1 cellular context compared by ENCODE assay signal in the genomic region with DNA sequence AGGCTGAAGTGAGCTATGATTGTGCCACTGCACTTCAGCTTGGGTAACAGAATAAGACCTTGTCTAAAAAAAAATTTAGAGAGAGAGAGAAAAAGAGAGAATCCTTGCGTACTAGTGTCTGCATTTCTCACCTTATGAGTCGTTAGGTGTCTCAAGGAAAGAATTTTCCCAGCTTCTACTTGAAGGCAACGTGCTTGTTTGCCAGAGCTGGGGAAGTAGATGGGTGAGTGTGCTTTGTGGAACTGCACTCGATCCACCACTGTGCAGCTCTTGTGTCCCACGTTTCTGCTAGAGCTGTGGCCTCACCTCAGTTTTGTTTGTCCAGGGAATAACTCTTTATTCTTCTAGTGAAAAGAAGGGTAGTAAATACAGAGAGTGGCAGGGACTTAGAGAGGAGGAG.
TF ChIP-seq lines count a peak whose summit lies in the region.

No MANE protein-coding gene starts in this region.

TF ChIP-seq in IMR-90, 13 proteins besides CTCF, POLR2A, EP300 and RAD21 (continued from another document):
- TF ChIP-seq, protein P1, sequence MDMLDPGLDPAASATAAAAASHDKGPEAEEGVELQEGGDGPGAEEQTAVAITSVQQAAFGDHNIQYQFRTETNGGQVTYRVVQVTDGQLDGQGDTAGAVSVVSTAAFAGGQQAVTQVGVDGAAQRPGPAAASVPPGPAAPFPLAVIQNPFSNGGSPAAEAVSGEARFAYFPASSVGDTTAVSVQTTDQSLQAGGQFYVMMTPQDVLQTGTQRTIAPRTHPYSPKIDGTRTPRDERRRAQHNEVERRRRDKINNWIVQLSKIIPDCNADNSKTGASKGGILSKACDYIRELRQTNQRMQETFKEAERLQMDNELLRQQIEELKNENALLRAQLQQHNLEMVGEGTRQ (IDR thresholded peaks at IDR 0.05; ENCODE audit: low read depth, low read length): no peak
- TF ChIP-seq MXI1 (IDR thresholded peaks at IDR 0.05; ENCODE audit: borderline replicate concordance, low read depth, low read length) (no peak), BHLHE40 (IDR thresholded peaks at IDR 0.05; ENCODE audit: low read depth, low read length) (no peak), RFX5 (IDR thresholded peaks at IDR 0.05; ENCODE audit: low read depth, low read length) (no peak), FOS (IDR thresholded peaks at IDR 0.05; ENCODE audit: low read depth, low read length) (no peak), RCOR1 (IDR thresholded peaks at IDR 0.05; ENCODE audit: insufficient replicate concordance, low read length) (no peak), SMC3 (IDR thresholded peaks at IDR 0.05; ENCODE audit: low read depth, low read length) (no peak), MAZ (IDR thresholded peaks at IDR 0.05; ENCODE audit: borderline replicate concordance, low read depth, low read length) (no peak), NFE2L2 (IDR thresholded peaks at IDR 0.05; ENCODE audit: low read depth, low read length) (no peak)
- TF ChIP-seq, protein P2, sequence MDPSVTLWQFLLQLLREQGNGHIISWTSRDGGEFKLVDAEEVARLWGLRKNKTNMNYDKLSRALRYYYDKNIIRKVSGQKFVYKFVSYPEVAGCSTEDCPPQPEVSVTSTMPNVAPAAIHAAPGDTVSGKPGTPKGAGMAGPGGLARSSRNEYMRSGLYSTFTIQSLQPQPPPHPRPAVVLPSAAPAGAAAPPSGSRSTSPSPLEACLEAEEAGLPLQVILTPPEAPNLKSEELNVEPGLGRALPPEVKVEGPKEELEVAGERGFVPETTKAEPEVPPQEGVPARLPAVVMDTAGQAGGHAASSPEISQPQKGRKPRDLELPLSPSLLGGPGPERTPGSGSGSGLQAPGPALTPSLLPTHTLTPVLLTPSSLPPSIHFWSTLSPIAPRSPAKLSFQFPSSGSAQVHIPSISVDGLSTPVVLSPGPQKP (IDR thresholded peaks at IDR 0.05; ENCODE audit: borderline replicate concordance, low read depth, low read length): no peak
TF ChIP-seq in IMR-90: peak in this region for 0.
